In genomic region chr5:53170748-53171349, GRCh38 we compare ENCODE assay signal across 8 cellular contexts.
DNase-seq lines count a peak whose midpoint lies in the region; ATAC-seq, FAIRE-seq and TF ChIP-seq lines count a peak whose summit lies in the region.

No MANE protein-coding gene starts in this region.

- no peak overlapping the region for H3K27ac Mint-ChIP-seq in CD8-positive, alpha-beta T cell

- no peak overlapping the region for H3K4me3 ChIP-seq in bronchial epithelial cell (ENCODE audit: low read depth, low read length)
- no peak overlapping the region for H3K4me3 ChIP-seq in effector memory CD4-positive, alpha-beta T cell (ENCODE audit: insufficient read depth, low read depth, low read length, poor library complexity, severe bottlenecking)
- no peak overlapping the region for H3K4me3 ChIP-seq in CD8-positive, alpha-beta T cell (ENCODE audit: low read depth, low read length)

- H3K27me3 Mint-ChIP-seq in CD8-positive, alpha-beta T cell (ENCODE audit: low read depth), result peaks cover 11% of the 10 kb centered on the region

- H3K27me3 ChIP-seq in bronchial epithelial cell (ENCODE audit: control insufficient read depth, insufficient read depth, low read length), result no peaks in the 10 kb centered on the region
- H3K27me3 ChIP-seq in effector memory CD4-positive, alpha-beta T cell (replicated peaks; ENCODE audit: control insufficient read depth, insufficient read depth, low read length, poor library complexity, severe bottlenecking), result no peaks in the 10 kb centered on the region
- H3K27me3 ChIP-seq in CD8-positive, alpha-beta T cell (ENCODE audit: insufficient read depth, low read length), result no peaks in the 10 kb centered on the region

- ATAC-seq in GM18511 (IDR thresholded peaks at IDR 0.05; ENCODE audit: unreplicated experiment), result peak; percentile 57
- no peak for ATAC-seq in CD8-positive, alpha-beta T cell
- no peak for ATAC-seq in HG03097 (IDR thresholded peaks at IDR 0.05; ENCODE audit: low FRiP score, unreplicated experiment)

- POLR2A ChIA-PET in CD8-positive, alpha-beta T cell (lab: Charles Lee), result no interaction called here

- CTCF ChIA-PET in CD8-positive, alpha-beta T cell (lab: Charles Lee), result interaction anchor here (0.7 to 0.9 kb wide), 2 partner anchors 12 to 1051 kb away, joined by 3 read pairs; no protein-coding TSS in a partner anchor

- no peaks in the 10 kb centered on the region for H3K4me1 ChIP-seq in effector memory CD4-positive, alpha-beta T cell (ENCODE audit: control insufficient read depth, insufficient read depth, low read length, poor library complexity, severe bottlenecking)
- no peaks in the 10 kb centered on the region for H3K4me1 ChIP-seq in CD8-positive, alpha-beta T cell (ENCODE audit: insufficient read depth, low read length)

- H3K4me1 Mint-ChIP-seq in CD8-positive, alpha-beta T cell (ENCODE audit: low read depth), result no peaks in the 10 kb centered on the region

- peak; percentile 53 for TF ChIP-seq CTCF in bronchial epithelial cell (IDR thresholded peaks at IDR 0.05; ENCODE audit: insufficient read depth, low read length, severe bottlenecking)
- no peak for TF ChIP-seq CTCF in CD8-positive, alpha-beta T cell (IDR thresholded peaks at IDR 0.05)

- H3K27ac ChIP-seq in effector memory CD4-positive, alpha-beta T cell (ENCODE audit: insufficient read depth, low read length, poor library complexity, severe bottlenecking), result no peak overlapping the region
- H3K27ac ChIP-seq in CD8-positive, alpha-beta T cell (ENCODE audit: low read depth, low read length), result no peak overlapping the region

- intact Hi-C loops in CD8-positive, alpha-beta T cell (cut with DNase I, micrococcal nuclease), result loop anchor here (2.0 to 5.0 kb wide), 2 partner anchors 1048 to 1056 kb away; no protein-coding TSS in a partner anchor

- no peaks in the 10 kb centered on the region for H3K36me3 ChIP-seq in bronchial epithelial cell (ENCODE audit: control insufficient read depth, insufficient read depth, low read length)
- no peaks in the 10 kb centered on the region for H3K36me3 ChIP-seq in effector memory CD4-positive, alpha-beta T cell (ENCODE audit: control insufficient read depth, insufficient read depth, low read length)
- H3K36me3 ChIP-seq in CD8-positive, alpha-beta T cell (ENCODE audit: insufficient read depth, low read length), result no peaks in the 10 kb centered on the region

- FAIRE-seq in bronchial epithelial cell (lab: Jason Lieb, UNC), result no peak

- H3K4me3 Mint-ChIP-seq in CD8-positive, alpha-beta T cell, result no peak overlapping the region

- peaks cover 3% of the 10 kb centered on the region for H3K9me3 Mint-ChIP-seq in CD8-positive, alpha-beta T cell

- no peaks in the 10 kb centered on the region for H3K36me3 Mint-ChIP-seq in CD8-positive, alpha-beta T cell

- H3K9me3 ChIP-seq in effector memory CD4-positive, alpha-beta T cell (ENCODE audit: control insufficient read depth, low read length), result no peaks in the 10 kb centered on the region
- H3K9me3 ChIP-seq in CD8-positive, alpha-beta T cell (ENCODE audit: low read length), result no peaks in the 10 kb centered on the region

- DNase-seq in Ammon's horn (ENCODE audit: low spot score) (peak; percentile 49), NCI-H2029 (lab: John Stamatoyannopoulos, UW) (peak; percentile 8), bronchial epithelial cell (ENCODE audit: low read depth) (peak; percentile 61), medulla oblongata (ENCODE audit: extremely low spot score) (peak; percentile 36)
- DNase-seq in effector memory CD4-positive, alpha-beta T cell, result no peak
- DNase-seq in CD8-positive, alpha-beta T cell, result no peak

Comparison
In these comparisons a context has a peak if more than half of its experiments do, and no peak if none do; other contexts are left out.
1. DNase-seq: peak in Ammon's horn (single experiment), NCI-H2029 (single experiment), bronchial epithelial cell (single experiment) and medulla oblongata (single experiment); none in effector memory CD4-positive, alpha-beta T cell (0 of 3) and CD8-positive, alpha-beta T cell (0 of 7).